ENCODE assay signal across 2 cellular contexts in the genomic region with DNA sequence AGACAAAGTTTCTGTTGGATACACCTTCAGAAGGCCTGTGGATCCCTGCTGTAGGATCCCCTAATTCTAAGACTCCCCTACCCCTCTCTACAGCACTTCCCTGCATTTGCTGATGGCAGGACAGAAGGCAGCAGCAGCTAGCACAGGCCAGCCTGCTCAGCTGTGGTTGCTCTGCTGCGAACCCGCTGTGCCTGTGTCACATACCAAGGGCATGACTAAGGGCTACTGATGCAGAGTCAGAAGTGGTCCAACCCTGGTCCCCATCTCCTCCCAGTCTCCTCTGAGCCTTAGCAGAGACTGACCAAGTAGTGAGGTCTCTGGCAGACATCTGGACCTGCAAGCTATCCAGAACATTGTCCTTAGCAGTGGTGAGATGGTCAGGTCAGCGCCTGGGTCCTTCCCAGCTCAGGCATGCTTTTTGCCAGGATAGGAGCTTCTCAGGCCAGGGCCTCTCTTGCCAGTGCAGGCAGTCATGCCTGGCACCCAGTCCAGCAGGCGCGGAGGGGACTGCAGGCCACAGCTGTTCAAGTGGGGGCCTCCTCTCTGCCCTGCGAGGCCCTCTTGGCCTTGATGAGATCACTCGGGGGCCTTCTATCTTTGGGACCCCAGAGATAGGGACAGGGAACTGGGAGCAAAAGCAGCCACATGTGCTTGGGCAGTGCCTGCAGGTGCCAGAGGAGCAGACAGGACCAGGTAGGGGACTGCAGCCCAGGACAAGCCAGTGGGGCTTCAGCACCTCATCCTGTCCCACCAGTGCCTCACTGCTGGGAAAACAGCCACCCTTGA.
TF ChIP-seq lines count a peak whose summit lies in the region.

No MANE protein-coding gene starts in this region.

TF ChIP-seq in HCT116, 20 proteins besides CTCF, POLR2A, EP300 and RAD21:
- TF ChIP-seq EZH2 (IDR thresholded peaks at IDR 0.05) (no peak), EGR1 (IDR thresholded peaks at IDR 0.05; ENCODE audit: low read depth) (no peak), ZFX (IDR thresholded peaks at IDR 0.05) (no peak), ZNF274 (IDR thresholded peaks at IDR 0.05; ENCODE audit: low read depth, low read length) (no peak), ELF1 (IDR thresholded peaks at IDR 0.05; ENCODE audit: borderline replicate concordance, low read depth) (no peak), POLR2AphosphoS5 (IDR thresholded peaks at IDR 0.05; ENCODE audit: low read depth, low read length) (no peak), EZH2phosphoT487 (IDR thresholded peaks at IDR 0.05; ENCODE audit: borderline replicate concordance) (no peak), YY1 (IDR thresholded peaks at IDR 0.05; ENCODE audit: extremely low read depth, insufficient replicate concordance, low read depth, low read length) (no peak), CEBPB (IDR thresholded peaks at IDR 0.05; ENCODE audit: low read depth) (no peak), SRF (IDR thresholded peaks at IDR 0.05; ENCODE audit: low read depth) (no peak), SIN3A (IDR thresholded peaks at IDR 0.05; ENCODE audit: low read depth) (no peak), FOSL1 (IDR thresholded peaks at IDR 0.05; ENCODE audit: low read depth) (no peak), CBX3 (IDR thresholded peaks at IDR 0.05; ENCODE audit: low read depth) (no peak), JUND (IDR thresholded peaks at IDR 0.05) (no peak), TCF7L2 (IDR thresholded peaks at IDR 0.05; ENCODE audit: borderline replicate concordance, extremely low read depth, insufficient read depth, insufficient read length) (no peak), SP1 (IDR thresholded peaks at IDR 0.05; ENCODE audit: low read depth) (no peak)
- TF ChIP-seq, protein P1, sequence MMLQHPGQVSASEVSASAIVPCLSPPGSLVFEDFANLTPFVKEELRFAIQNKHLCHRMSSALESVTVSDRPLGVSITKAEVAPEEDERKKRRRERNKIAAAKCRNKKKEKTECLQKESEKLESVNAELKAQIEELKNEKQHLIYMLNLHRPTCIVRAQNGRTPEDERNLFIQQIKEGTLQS (IDR thresholded peaks at IDR 0.05): no peak
- TF ChIP-seq, protein P2, sequence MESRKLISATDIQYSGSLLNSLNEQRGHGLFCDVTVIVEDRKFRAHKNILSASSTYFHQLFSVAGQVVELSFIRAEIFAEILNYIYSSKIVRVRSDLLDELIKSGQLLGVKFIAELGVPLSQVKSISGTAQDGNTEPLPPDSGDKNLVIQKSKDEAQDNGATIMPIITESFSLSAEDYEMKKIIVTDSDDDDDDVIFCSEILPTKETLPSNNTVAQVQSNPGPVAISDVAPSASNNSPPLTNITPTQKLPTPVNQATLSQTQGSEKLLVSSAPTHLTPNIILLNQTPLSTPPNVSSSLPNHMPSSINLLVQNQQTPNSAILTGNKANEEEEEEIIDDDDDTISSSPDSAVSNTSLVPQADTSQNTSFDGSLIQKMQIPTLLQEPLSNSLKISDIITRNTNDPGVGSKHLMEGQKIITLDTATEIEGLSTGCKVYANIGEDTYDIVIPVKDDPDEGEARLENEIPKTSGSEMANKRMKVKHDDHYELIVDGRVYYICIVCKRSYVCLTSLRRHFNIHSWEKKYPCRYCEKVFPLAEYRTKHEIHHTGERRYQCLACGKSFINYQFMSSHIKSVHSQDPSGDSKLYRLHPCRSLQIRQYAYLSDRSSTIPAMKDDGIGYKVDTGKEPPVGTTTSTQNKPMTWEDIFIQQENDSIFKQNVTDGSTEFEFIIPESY (IDR thresholded peaks at IDR 0.05; ENCODE audit: extremely low read depth, insufficient replicate concordance, low read length): no peak
- TF ChIP-seq, protein P3, sequence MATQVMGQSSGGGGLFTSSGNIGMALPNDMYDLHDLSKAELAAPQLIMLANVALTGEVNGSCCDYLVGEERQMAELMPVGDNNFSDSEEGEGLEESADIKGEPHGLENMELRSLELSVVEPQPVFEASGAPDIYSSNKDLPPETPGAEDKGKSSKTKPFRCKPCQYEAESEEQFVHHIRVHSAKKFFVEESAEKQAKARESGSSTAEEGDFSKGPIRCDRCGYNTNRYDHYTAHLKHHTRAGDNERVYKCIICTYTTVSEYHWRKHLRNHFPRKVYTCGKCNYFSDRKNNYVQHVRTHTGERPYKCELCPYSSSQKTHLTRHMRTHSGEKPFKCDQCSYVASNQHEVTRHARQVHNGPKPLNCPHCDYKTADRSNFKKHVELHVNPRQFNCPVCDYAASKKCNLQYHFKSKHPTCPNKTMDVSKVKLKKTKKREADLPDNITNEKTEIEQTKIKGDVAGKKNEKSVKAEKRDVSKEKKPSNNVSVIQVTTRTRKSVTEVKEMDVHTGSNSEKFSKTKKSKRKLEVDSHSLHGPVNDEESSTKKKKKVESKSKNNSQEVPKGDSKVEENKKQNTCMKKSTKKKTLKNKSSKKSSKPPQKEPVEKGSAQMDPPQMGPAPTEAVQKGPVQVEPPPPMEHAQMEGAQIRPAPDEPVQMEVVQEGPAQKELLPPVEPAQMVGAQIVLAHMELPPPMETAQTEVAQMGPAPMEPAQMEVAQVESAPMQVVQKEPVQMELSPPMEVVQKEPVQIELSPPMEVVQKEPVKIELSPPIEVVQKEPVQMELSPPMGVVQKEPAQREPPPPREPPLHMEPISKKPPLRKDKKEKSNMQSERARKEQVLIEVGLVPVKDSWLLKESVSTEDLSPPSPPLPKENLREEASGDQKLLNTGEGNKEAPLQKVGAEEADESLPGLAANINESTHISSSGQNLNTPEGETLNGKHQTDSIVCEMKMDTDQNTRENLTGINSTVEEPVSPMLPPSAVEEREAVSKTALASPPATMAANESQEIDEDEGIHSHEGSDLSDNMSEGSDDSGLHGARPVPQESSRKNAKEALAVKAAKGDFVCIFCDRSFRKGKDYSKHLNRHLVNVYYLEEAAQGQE (IDR thresholded peaks at IDR 0.05; ENCODE audit: low read depth): no peak
- TF ChIP-seq, protein P4, sequence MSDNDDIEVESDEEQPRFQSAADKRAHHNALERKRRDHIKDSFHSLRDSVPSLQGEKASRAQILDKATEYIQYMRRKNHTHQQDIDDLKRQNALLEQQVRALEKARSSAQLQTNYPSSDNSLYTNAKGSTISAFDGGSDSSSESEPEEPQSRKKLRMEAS (IDR thresholded peaks at IDR 0.05): no peak

TF ChIP-seq in HepG2, 621 proteins besides CTCF, POLR2A, EP300 and RAD21:
- TF ChIP-seq NFKB2 (CRISPR knock-in tag; IDR thresholded peaks at IDR 0.05; ENCODE audit: borderline replicate concordance) (no peak), THYN1 (CRISPR knock-in tag; IDR thresholded peaks at IDR 0.05; ENCODE audit: borderline replicate concordance, low read depth) (no peak), ZNF350 (CRISPR knock-in tag; IDR thresholded peaks at IDR 0.05; ENCODE audit: borderline replicate concordance, low read depth) (no peak), ZNF282 (IDR thresholded peaks at IDR 0.05; ENCODE audit: partially characterized antibody) (no peak), SSRP1 (CRISPR knock-in tag; IDR thresholded peaks at IDR 0.05) (no peak), ZNF772 (CRISPR knock-in tag; IDR thresholded peaks at IDR 0.05) (no peak), WIZ (CRISPR knock-in tag; IDR thresholded peaks at IDR 0.05) (no peak), ZNF3 (CRISPR knock-in tag; IDR thresholded peaks at IDR 0.05) (no peak), ZNF44 (CRISPR knock-in tag; IDR thresholded peaks at IDR 0.05) (no peak)
- TF ChIP-seq, protein P5, sequence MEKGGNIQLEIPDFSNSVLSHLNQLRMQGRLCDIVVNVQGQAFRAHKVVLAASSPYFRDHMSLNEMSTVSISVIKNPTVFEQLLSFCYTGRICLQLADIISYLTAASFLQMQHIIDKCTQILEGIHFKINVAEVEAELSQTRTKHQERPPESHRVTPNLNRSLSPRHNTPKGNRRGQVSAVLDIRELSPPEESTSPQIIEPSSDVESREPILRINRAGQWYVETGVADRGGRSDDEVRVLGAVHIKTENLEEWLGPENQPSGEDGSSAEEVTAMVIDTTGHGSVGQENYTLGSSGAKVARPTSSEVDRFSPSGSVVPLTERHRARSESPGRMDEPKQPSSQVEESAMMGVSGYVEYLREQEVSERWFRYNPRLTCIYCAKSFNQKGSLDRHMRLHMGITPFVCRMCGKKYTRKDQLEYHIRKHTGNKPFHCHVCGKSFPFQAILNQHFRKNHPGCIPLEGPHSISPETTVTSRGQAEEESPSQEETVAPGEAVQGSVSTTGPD (CRISPR knock-in tag; IDR thresholded peaks at IDR 0.05): no peak
